Comparison of ENCODE assay signal across 1 cellular context in genomic region chr20:50584687-50585086, GRCh38.
TF ChIP-seq lines count a peak whose summit lies in the region.

No MANE protein-coding gene starts in this region.

TF ChIP-seq in HepG2, 621 proteins besides CTCF, POLR2A, EP300 and RAD21:
- TF ChIP-seq ZSCAN30 (CRISPR knock-in tag; IDR thresholded peaks at IDR 0.05) = no peak
